ENCODE assay signal across 1 cellular context in the genomic region with DNA sequence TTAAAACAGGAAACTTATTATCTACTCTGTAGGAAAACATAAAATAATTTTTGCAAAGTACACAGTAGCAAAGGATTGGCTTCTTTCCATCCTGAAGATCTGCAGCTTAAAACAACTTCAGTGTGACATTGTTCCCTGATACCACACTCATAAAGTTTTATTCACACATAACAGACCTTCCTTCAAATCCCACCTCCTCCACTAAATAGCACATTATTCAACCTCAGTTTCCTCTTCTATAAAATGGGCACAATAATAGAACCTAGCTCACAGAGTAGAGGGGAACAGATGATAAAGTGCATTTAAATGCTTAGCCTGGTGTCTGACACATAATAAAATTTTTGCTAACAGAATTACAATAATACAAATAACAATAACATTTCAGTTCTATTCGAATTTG.
TF ChIP-seq lines count a peak whose summit lies in the region.

No MANE protein-coding gene starts in this region.

TF ChIP-seq in K562, 482 proteins besides CTCF, POLR2A, EP300 and RAD21 (continued from another document):
- TF ChIP-seq ZBTB40 (IDR thresholded peaks at IDR 0.05) (peak; percentile 71), ZBTB40 (CRISPR knock-in tag; IDR thresholded peaks at IDR 0.05) (no peak), ARID1B (IDR thresholded peaks at IDR 0.05) (no peak), NR2C1 (IDR thresholded peaks at IDR 0.05) (no peak), NR2C1 (tag; IDR thresholded peaks at IDR 0.05) (no peak), MNT (conservative IDR thresholded peaks at IDR 0.05) (no peak), ZNF79 (CRISPR knock-in tag; IDR thresholded peaks at IDR 0.05; ENCODE audit: low read depth) (no peak), SMARCA5 (IDR thresholded peaks at IDR 0.05) (no peak)
- TF ChIP-seq, protein P1, sequence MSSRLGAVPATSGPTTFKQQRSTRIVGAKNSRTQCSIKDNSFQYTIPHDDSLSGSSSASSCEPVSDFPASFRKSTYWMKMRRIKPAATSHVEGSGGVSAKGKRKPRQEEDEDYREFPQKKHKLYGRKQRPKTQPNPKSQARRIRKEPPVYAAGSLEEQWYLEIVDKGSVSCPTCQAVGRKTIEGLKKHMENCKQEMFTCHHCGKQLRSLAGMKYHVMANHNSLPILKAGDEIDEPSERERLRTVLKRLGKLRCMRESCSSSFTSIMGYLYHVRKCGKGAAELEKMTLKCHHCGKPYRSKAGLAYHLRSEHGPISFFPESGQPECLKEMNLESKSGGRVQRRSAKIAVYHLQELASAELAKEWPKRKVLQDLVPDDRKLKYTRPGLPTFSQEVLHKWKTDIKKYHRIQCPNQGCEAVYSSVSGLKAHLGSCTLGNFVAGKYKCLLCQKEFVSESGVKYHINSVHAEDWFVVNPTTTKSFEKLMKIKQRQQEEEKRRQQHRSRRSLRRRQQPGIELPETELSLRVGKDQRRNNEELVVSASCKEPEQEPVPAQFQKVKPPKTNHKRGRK (tag; IDR thresholded peaks at IDR 0.05): no peak
